Comparison of ENCODE assay signal across 14 cellular contexts in genomic region chr20:4869290-4870193, GRCh38. TPM values are rescaled to one million over a fixed set of nuclear protein-coding genes. Genes with fewer than 3 reads are reported as not detected.
DNase-seq lines count a peak whose midpoint lies in the region; ATAC-seq lines count a peak whose summit lies in the region.
"Had no signal": no experiment of that assay in that cellular context is flagged by ENCODE, and none has a peak within 500 bp of the region (broad histone marks: within the 10 kb centered on the region; RNA-seq: fewer than 3 reads in every experiment).

No MANE protein-coding gene starts in this region.

- peaks cover 20% of the 10 kb centered on the region for H3K36me3 ChIP-seq in CD4-positive, alpha-beta memory T cell (ENCODE audit: insufficient read depth, low read length)
- H3K36me3 ChIP-seq: uterus had no signal

- DNase-seq in CD4-positive, alpha-beta memory T cell = peak; percentile 59 to 73 (median 69)
- peak; percentile 69 for DNase-seq in HPDE6-E6E7 (ENCODE audit: extremely low spot score)
- peak; percentile 39 for DNase-seq in T-helper 22 cell (ENCODE audit: low read depth)
- peak; percentile 33 for DNase-seq in left colon
- DNase-seq in stimulated activated CD4-positive, alpha-beta T cell treated with anti-CD3 and anti-CD28 coated beads, Interleukin-4, amount 100 ng/mL, for 1 hour = no peak
- DNase-seq in Right ventricle myocardium inferior (ENCODE audit: missing footprints) = no peak
- no peak for DNase-seq in posterior vena cava (ENCODE audit: low spot score)
- DNase-seq in stimulated activated naive CD8-positive, alpha-beta T cell treated with anti-CD3 and anti-CD28 coated beads, Interleukin-15, Interleukin-2, amounts not matched to agents 100 U/mL and 50 U/mL, for 24 hours = no peak
- DNase-seq: activated gamma-delta T cell, immature natural killer cell, NCI-H1694 treated with DMSO at 0.1 percent for 48 hours, SW 1271, uterus had no signal

- peak overlapping the region; percentile 37 to 83 (median 60) for H3K4me3 Mint-ChIP-seq in CD4-positive, alpha-beta memory T cell
- H3K4me3 Mint-ChIP-seq: immature natural killer cell had no signal

- H3K4me1 ChIP-seq in CD4-positive, alpha-beta memory T cell (ENCODE audit: insufficient read depth, low read length) = peaks cover 14% of the 10 kb centered on the region
- H3K4me1 ChIP-seq: uterus had no signal

- H3K4me3 ChIP-seq in CD4-positive, alpha-beta memory T cell (ENCODE audit: low read length in 2 of 2) = no peak overlapping the region
- H3K4me3 ChIP-seq: uterus had no signal

- H3K36me3 Mint-ChIP-seq in CD4-positive, alpha-beta memory T cell = peaks cover 44 to 68% of the 10 kb centered on the region in 2 donors

- POLR2A ChIA-PET in CD4-positive, alpha-beta memory T cell (lab: Charles Lee; ENCODE audit: partially characterized antibody) = interaction anchor here (0.6 to 1.2 kb wide), 2 partner anchors 57 to 58 kb away, joined by 3 read pairs; no protein-coding TSS in a partner anchor

- intact Hi-C loops in CD4-positive, alpha-beta memory T cell (cut with micrococcal nuclease) = loop anchor here (5.0 kb wide), 1 partner anchor 57 kb away; no protein-coding TSS in a partner anchor
- intact Hi-C loops in left colon (cut with DNase I, micrococcal nuclease) (no loop called here), Right ventricle myocardium inferior (cut with DNase I) (no loop called here), posterior vena cava (cut with DNase I) (loop anchor here in 1 of 2 donors (10.0 kb wide), 2 partner anchors 1215 to 1675 kb away; no protein-coding TSS in a partner anchor)

- H3K27me3 ChIP-seq in CD4-positive, alpha-beta memory T cell (ENCODE audit: insufficient read depth, low read length) = no peaks in the 10 kb centered on the region
- H3K27me3 ChIP-seq: uterus had no signal

- peaks cover 12 to 24% (median 16%) of the 10 kb centered on the region in 4 donors for H3K4me1 Mint-ChIP-seq in CD4-positive, alpha-beta memory T cell

- CTCF ChIA-PET in CD4-positive, alpha-beta memory T cell (lab: Charles Lee; ENCODE audit: partially characterized antibody) = interaction anchor here (0.6 to 1.8 kb wide), 5 partner anchors 8 to 190 kb away, joined by 3 to 9 read pairs (median 4); no protein-coding TSS in a partner anchor

- H3K27me3 Mint-ChIP-seq in CD4-positive, alpha-beta memory T cell = no peaks in the 10 kb centered on the region

- peak; percentile 94 for ATAC-seq in left colon
- no peak for ATAC-seq in Right ventricle myocardium inferior
- no peak for ATAC-seq in stimulated activated naive CD8-positive, alpha-beta T cell treated with anti-CD3 and anti-CD28 coated beads, Interleukin-15, Interleukin-2, amounts not matched to agents 100 U/mL and 50 U/mL, for 24 hours
- ATAC-seq: HCT116 had no signal

- no peaks in the 10 kb centered on the region for H3K9me3 Mint-ChIP-seq in CD4-positive, alpha-beta memory T cell
- H3K9me3 Mint-ChIP-seq: immature natural killer cell had no signal

- H3K27ac Mint-ChIP-seq in CD4-positive, alpha-beta memory T cell = peak overlapping the region; percentile 77 to 91 (median 82)

- no peaks in the 10 kb centered on the region for H3K9me3 ChIP-seq in CD4-positive, alpha-beta memory T cell (ENCODE audit: control insufficient read depth in 1 of 2, low read length in 2 of 2)
- H3K9me3 ChIP-seq: uterus had no signal

- H3K27ac ChIP-seq in CD4-positive, alpha-beta memory T cell (ENCODE audit: low read depth, low read length) = peak overlapping the region; percentile 37
- H3K27ac ChIP-seq: uterus had no signal

RNA-seq across cellular contexts. Expression of gene RASSF2, which starts 46.1 kb away (rescaled TPM):
- 10 to 100 TPM; 33.9 to 37.1 TPM for total RNA-seq in CD4-positive, alpha-beta memory T cell
- 10 to 100 TPM; 35.2 to 46.0 TPM for polyA plus RNA-seq in CD4-positive, alpha-beta memory T cell
- total RNA-seq in left colon = 1 to 10 TPM; 1.9 to 5.9 TPM
- 4.5 TPM for total RNA-seq in Right ventricle myocardium inferior
- 10 to 100 TPM; 25.8 to 68.9 TPM for total RNA-seq in posterior vena cava

Comparison
In these comparisons a context has a peak if more than half of its experiments do, and no peak if none do; other contexts are left out.
1. DNase-seq: peak in CD4-positive, alpha-beta memory T cell (5 of 5), HPDE6-E6E7 (single experiment), T-helper 22 cell (single experiment) and left colon (2 of 2); none in stimulated activated CD4-positive, alpha-beta T cell treated with anti-CD3 and anti-CD28 coated beads, Interleukin-4, amount 100 ng/mL, for 1 hour (single experiment), Right ventricle myocardium inferior (single experiment), posterior vena cava (single experiment) and stimulated activated naive CD8-positive, alpha-beta T cell treated with anti-CD3 and anti-CD28 coated beads, Interleukin-15, Interleukin-2, amounts not matched to agents 100 U/mL and 50 U/mL, for 24 hours (single experiment).